In genomic region chr4:82553020-82553419, GRCh38 we compare ENCODE assay signal across 23 cellular contexts. TPM values are rescaled to one million over a fixed set of nuclear protein-coding genes. Genes with fewer than 3 reads are reported as not detected.
"Had no signal": no experiment of that assay in that cellular context is flagged by ENCODE, and none has a peak within 500 bp of the region (broad histone marks: within the 10 kb centered on the region; RNA-seq: fewer than 3 reads in every experiment).

No MANE protein-coding gene starts in this region.

- H3K27ac ChIP-seq: epithelial cell of prostate, gastrocnemius medialis, neural progenitor cell, parathyroid adenoma, stomach, thyroid gland, vagina had no signal

- H3K9me3 ChIP-seq: gastrocnemius medialis, thyroid gland, vagina had no signal

- H3K4me1 ChIP-seq: gastrocnemius medialis, neural progenitor cell, parathyroid adenoma, stomach, thyroid gland, vagina had no signal

- H3K36me3 ChIP-seq: gastrocnemius medialis, neural progenitor cell, stomach, thyroid gland, vagina had no signal

- H3K27me3 ChIP-seq: gastrocnemius medialis, neural progenitor cell, stomach, thyroid gland, vagina had no signal

- DNase-seq: effector CD8-positive, alpha-beta T cell; endodermal cell; foreskin fibroblast; gastrocnemius medialis; head of caudate nucleus; mesendoderm; midbrain; naive thymus-derived CD4-positive, alpha-beta T cell; stimulated activated CD4-positive, alpha-beta T cell treated with anti-CD3 and anti-CD28 coated beads, Interleukin-12 subunit alpha, Interleukin-12 subunit beta, amount 100 ng/mL, for 4 hours; stimulated activated CD4-positive, alpha-beta T cell treated with anti-CD3 and anti-CD28 coated beads, Interleukin-1b, Interleukin-23, amount 100 ng/mL, for 48 hours; stimulated activated CD4-positive, alpha-beta T cell treated with anti-CD3 and anti-CD28 coated beads, Interleukin-4, amount 100 ng/mL, for 1 hour; stimulated activated CD8-positive, alpha-beta memory T cell treated with anti-CD3 and anti-CD28 coated beads, Interleukin-4, amount 100 ng/mL, for 48 hours; stimulated activated naive CD4-positive, alpha-beta T cell treated with Interleukin-2 at 50 U/mL for 16 hours; stomach; thyroid gland; trophoblast cell had no signal

- H3K4me3 ChIP-seq: gastrocnemius medialis, neural progenitor cell, smooth muscle cell, stomach, thyroid gland, vagina had no signal

- ATAC-seq: esophagus mucosa; gastrocnemius medialis; naive thymus-derived CD4-positive, alpha-beta T cell; sciatic nerve had no signal

RNA-seq across cellular contexts. Expression of gene TMEM150C, which starts 8.8 kb away (rescaled TPM):
- total RNA-seq: naive thymus-derived CD4-positive, alpha-beta T cell had no signal
